1 cellular context compared by ENCODE assay signal in the genomic region with DNA sequence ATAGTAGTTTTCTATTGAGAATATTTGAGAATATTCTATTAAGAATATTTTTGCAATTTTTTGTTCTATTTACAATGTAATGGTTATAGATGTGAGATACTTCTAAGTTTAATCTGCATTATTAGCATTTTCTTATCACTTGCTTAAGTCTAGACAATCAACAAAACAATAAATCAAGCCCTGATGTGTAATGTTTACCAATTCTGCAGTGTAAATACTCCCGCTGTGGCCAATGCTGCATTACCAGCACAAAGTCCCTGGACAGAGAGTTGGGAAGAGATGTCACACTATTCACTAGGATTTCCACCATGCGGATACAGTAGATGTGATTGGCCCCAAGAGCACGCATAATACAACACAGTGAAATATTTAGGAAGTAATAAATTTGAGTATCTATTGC.
TF ChIP-seq lines count a peak whose summit lies in the region.

No MANE protein-coding gene starts in this region.

TF ChIP-seq in HepG2, 621 proteins besides CTCF, POLR2A, EP300 and RAD21 (continued from another document and continues in another):
- TF ChIP-seq PHF20 (CRISPR knock-in tag; IDR thresholded peaks at IDR 0.05) (no peak), FOXJ3 (CRISPR knock-in tag; IDR thresholded peaks at IDR 0.05; ENCODE audit: borderline replicate concordance) (peak; percentile 43; the same call in 1 of the 2 replicates), SOX13 (IDR thresholded peaks at IDR 0.05) (no peak), SOX13 (CRISPR knock-in tag; conservative IDR thresholded peaks at IDR 0.05 in 1 of 2, IDR thresholded peaks at IDR 0.05 in 1 of 2) (peak in 1 of 2 experiments; percentile 84; a peak in 2 of 4 replicates), GFI1 (CRISPR knock-in tag; IDR thresholded peaks at IDR 0.05; ENCODE audit: borderline replicate concordance) (peak; percentile 55; the same call in 1 of the 2 replicates), ZNF329 (CRISPR knock-in tag; IDR thresholded peaks at IDR 0.05; ENCODE audit: low read depth) (no peak), SRSF1 (optimal IDR thresholded peaks at IDR 0.05; ENCODE audit: low read depth, low read length) (no peak), TBL1XR1 (IDR thresholded peaks at IDR 0.05; ENCODE audit: borderline replicate concordance, low read length, partially characterized antibody) (peak; percentile 66), NR3C1 (CRISPR knock-in tag; IDR thresholded peaks at IDR 0.05) (no peak), ZNF496 (CRISPR knock-in tag; IDR thresholded peaks at IDR 0.05; ENCODE audit: insufficient replicate concordance) (no peak), RXRA (CRISPR knock-in tag; IDR thresholded peaks at IDR 0.05) (no peak), ZKSCAN1 (IDR thresholded peaks at IDR 0.05; ENCODE audit: low read length) (no peak), HOXA5 (CRISPR knock-in tag; IDR thresholded peaks at IDR 0.05) (peak; percentile 48; the same call in 1 of the 2 replicates), IKZF1 (IDR thresholded peaks at IDR 0.05) (no peak), MBD4 (IDR thresholded peaks at IDR 0.05; ENCODE audit: borderline replicate concordance, low read length) (no peak), ZNF652 (CRISPR knock-in tag; IDR thresholded peaks at IDR 0.05; ENCODE audit: borderline replicate concordance, low read depth) (no peak), ZNF839 (CRISPR knock-in tag; IDR thresholded peaks at IDR 0.05; ENCODE audit: borderline replicate concordance) (no peak), KDM3A (CRISPR knock-in tag; IDR thresholded peaks at IDR 0.05; ENCODE audit: low read depth) (0 out of 2 replicates have a peak, but pooled peaks have one; percentile 40), MED13 (CRISPR knock-in tag; IDR thresholded peaks at IDR 0.05) (no peak), XRCC5 (optimal IDR thresholded peaks at IDR 0.05; ENCODE audit: low read length) (no peak), STAG1 (CRISPR knock-in tag; IDR thresholded peaks at IDR 0.05) (no peak), THAP11 (CRISPR knock-in tag; IDR thresholded peaks at IDR 0.05) (peak; percentile 44; the same call in 1 of the 2 replicates)
- TF ChIP-seq, protein P1, sequence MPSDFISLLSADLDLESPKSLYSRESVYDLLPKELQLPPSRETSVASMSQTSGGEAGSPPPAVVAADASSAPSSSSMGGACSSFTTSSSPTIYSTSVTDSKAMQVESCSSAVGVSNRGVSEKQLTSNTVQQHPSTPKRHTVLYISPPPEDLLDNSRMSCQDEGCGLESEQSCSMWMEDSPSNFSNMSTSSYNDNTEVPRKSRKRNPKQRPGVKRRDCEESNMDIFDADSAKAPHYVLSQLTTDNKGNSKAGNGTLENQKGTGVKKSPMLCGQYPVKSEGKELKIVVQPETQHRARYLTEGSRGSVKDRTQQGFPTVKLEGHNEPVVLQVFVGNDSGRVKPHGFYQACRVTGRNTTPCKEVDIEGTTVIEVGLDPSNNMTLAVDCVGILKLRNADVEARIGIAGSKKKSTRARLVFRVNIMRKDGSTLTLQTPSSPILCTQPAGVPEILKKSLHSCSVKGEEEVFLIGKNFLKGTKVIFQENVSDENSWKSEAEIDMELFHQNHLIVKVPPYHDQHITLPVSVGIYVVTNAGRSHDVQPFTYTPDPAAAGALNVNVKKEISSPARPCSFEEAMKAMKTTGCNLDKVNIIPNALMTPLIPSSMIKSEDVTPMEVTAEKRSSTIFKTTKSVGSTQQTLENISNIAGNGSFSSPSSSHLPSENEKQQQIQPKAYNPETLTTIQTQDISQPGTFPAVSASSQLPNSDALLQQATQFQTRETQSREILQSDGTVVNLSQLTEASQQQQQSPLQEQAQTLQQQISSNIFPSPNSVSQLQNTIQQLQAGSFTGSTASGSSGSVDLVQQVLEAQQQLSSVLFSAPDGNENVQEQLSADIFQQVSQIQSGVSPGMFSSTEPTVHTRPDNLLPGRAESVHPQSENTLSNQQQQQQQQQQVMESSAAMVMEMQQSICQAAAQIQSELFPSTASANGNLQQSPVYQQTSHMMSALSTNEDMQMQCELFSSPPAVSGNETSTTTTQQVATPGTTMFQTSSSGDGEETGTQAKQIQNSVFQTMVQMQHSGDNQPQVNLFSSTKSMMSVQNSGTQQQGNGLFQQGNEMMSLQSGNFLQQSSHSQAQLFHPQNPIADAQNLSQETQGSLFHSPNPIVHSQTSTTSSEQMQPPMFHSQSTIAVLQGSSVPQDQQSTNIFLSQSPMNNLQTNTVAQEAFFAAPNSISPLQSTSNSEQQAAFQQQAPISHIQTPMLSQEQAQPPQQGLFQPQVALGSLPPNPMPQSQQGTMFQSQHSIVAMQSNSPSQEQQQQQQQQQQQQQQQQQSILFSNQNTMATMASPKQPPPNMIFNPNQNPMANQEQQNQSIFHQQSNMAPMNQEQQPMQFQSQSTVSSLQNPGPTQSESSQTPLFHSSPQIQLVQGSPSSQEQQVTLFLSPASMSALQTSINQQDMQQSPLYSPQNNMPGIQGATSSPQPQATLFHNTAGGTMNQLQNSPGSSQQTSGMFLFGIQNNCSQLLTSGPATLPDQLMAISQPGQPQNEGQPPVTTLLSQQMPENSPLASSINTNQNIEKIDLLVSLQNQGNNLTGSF (CRISPR knock-in tag; IDR thresholded peaks at IDR 0.05), result no peak
- TF ChIP-seq, protein P2, sequence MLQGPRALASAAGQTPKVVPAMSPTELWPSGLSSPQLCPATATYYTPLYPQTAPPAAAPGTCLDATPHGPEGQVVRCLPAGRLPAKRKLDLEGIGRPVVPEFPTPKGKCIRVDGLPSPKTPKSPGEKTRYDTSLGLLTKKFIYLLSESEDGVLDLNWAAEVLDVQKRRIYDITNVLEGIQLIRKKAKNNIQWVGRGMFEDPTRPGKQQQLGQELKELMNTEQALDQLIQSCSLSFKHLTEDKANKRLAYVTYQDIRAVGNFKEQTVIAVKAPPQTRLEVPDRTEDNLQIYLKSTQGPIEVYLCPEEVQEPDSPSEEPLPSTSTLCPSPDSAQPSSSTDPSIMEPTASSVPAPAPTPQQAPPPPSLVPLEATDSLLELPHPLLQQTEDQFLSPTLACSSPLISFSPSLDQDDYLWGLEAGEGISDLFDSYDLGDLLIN (CRISPR knock-in tag; IDR thresholded peaks at IDR 0.05; ENCODE audit: borderline replicate concordance), result no peak
- TF ChIP-seq, protein P3, sequence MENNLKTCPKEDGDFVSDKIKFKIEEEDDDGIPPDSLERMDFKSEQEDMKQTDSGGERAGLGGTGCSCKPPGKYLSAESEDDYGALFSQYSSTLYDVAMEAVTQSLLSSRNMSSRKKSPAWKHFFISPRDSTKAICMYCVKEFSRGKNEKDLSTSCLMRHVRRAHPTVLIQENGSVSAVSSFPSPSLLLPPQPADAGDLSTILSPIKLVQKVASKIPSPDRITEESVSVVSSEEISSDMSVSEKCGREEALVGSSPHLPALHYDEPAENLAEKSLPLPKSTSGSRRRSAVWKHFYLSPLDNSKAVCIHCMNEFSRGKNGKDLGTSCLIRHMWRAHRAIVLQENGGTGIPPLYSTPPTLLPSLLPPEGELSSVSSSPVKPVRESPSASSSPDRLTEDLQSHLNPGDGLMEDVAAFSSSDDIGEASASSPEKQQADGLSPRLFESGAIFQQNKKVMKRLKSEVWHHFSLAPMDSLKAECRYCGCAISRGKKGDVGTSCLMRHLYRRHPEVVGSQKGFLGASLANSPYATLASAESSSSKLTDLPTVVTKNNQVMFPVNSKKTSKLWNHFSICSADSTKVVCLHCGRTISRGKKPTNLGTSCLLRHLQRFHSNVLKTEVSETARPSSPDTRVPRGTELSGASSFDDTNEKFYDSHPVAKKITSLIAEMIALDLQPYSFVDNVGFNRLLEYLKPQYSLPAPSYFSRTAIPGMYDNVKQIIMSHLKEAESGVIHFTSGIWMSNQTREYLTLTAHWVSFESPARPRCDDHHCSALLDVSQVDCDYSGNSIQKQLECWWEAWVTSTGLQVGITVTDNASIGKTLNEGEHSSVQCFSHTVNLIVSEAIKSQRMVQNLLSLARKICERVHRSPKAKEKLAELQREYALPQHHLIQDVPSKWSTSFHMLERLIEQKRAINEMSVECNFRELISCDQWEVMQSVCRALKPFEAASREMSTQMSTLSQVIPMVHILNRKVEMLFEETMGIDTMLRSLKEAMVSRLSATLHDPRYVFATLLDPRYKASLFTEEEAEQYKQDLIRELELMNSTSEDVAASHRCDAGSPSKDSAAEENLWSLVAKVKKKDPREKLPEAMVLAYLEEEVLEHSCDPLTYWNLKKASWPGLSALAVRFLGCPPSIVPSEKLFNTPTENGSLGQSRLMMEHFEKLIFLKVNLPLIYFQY (CRISPR knock-in tag; IDR thresholded peaks at IDR 0.05; ENCODE audit: borderline replicate concordance), result peak; percentile 44; the same call in 1 of the 2 replicates
- TF ChIP-seq, protein P4, sequence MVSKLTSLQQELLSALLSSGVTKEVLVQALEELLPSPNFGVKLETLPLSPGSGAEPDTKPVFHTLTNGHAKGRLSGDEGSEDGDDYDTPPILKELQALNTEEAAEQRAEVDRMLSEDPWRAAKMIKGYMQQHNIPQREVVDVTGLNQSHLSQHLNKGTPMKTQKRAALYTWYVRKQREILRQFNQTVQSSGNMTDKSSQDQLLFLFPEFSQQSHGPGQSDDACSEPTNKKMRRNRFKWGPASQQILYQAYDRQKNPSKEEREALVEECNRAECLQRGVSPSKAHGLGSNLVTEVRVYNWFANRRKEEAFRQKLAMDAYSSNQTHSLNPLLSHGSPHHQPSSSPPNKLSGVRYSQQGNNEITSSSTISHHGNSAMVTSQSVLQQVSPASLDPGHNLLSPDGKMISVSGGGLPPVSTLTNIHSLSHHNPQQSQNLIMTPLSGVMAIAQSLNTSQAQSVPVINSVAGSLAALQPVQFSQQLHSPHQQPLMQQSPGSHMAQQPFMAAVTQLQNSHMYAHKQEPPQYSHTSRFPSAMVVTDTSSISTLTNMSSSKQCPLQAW (CRISPR knock-in tag; IDR thresholded peaks at IDR 0.05), result no peak
- TF ChIP-seq, protein P5, sequence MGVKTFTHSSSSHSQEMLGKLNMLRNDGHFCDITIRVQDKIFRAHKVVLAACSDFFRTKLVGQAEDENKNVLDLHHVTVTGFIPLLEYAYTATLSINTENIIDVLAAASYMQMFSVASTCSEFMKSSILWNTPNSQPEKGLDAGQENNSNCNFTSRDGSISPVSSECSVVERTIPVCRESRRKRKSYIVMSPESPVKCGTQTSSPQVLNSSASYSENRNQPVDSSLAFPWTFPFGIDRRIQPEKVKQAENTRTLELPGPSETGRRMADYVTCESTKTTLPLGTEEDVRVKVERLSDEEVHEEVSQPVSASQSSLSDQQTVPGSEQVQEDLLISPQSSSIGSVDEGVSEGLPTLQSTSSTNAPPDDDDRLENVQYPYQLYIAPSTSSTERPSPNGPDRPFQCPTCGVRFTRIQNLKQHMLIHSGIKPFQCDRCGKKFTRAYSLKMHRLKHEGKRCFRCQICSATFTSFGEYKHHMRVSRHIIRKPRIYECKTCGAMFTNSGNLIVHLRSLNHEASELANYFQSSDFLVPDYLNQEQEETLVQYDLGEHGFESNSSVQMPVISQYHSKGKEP (CRISPR knock-in tag; IDR thresholded peaks at IDR 0.05), result no peak
- TF ChIP-seq, protein P6, sequence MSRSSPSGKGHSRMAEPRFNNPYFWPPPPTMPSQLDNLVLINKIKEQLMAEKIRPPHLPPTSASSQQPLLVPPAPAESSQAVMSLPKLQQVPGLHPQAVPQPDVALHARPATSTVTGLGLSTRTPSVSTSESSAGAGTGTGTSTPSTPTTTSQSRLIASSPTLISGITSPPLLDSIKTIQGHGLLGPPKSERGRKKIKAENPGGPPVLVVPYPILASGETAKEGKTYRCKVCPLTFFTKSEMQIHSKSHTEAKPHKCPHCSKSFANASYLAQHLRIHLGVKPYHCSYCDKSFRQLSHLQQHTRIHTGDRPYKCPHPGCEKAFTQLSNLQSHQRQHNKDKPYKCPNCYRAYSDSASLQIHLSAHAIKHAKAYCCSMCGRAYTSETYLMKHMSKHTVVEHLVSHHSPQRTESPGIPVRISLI (CRISPR knock-in tag; IDR thresholded peaks at IDR 0.05; ENCODE audit: borderline replicate concordance), result no peak
- TF ChIP-seq, protein P7, sequence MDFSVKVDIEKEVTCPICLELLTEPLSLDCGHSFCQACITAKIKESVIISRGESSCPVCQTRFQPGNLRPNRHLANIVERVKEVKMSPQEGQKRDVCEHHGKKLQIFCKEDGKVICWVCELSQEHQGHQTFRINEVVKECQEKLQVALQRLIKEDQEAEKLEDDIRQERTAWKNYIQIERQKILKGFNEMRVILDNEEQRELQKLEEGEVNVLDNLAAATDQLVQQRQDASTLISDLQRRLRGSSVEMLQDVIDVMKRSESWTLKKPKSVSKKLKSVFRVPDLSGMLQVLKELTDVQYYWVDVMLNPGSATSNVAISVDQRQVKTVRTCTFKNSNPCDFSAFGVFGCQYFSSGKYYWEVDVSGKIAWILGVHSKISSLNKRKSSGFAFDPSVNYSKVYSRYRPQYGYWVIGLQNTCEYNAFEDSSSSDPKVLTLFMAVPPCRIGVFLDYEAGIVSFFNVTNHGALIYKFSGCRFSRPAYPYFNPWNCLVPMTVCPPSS (IDR thresholded peaks at IDR 0.05), result no peak
- TF ChIP-seq, protein P8, sequence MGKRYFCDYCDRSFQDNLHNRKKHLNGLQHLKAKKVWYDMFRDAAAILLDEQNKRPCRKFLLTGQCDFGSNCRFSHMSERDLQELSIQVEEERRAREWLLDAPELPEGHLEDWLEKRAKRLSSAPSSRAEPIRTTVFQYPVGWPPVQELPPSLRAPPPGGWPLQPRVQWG (CRISPR knock-in tag; IDR thresholded peaks at IDR 0.05; ENCODE audit: borderline replicate concordance, low read depth), result no peak
- TF ChIP-seq, protein P9, sequence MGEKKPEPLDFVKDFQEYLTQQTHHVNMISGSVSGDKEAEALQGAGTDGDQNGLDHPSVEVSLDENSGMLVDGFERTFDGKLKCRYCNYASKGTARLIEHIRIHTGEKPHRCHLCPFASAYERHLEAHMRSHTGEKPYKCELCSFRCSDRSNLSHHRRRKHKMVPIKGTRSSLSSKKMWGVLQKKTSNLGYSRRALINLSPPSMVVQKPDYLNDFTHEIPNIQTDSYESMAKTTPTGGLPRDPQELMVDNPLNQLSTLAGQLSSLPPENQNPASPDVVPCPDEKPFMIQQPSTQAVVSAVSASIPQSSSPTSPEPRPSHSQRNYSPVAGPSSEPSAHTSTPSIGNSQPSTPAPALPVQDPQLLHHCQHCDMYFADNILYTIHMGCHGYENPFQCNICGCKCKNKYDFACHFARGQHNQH (CRISPR knock-in tag; IDR thresholded peaks at IDR 0.05), result peak; percentile 63; the same call in 1 of the 2 replicates
- TF ChIP-seq, protein P10, sequence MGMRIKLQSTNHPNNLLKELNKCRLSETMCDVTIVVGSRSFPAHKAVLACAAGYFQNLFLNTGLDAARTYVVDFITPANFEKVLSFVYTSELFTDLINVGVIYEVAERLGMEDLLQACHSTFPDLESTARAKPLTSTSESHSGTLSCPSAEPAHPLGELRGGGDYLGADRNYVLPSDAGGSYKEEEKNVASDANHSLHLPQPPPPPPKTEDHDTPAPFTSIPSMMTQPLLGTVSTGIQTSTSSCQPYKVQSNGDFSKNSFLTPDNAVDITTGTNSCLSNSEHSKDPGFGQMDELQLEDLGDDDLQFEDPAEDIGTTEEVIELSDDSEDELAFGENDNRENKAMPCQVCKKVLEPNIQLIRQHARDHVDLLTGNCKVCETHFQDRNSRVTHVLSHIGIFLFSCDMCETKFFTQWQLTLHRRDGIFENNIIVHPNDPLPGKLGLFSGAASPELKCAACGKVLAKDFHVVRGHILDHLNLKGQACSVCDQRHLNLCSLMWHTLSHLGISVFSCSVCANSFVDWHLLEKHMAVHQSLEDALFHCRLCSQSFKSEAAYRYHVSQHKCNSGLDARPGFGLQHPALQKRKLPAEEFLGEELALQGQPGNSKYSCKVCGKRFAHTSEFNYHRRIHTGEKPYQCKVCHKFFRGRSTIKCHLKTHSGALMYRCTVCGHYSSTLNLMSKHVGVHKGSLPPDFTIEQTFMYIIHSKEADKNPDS (CRISPR knock-in tag; IDR thresholded peaks at IDR 0.05), result no peak
